Comparison of ENCODE assay signal across 20 cellular contexts in genomic region chr6:170135461-170135820, GRCh38.
"Had no signal": no experiment of that assay in that cellular context is flagged by ENCODE, and none has a peak within 500 bp of the region (broad histone marks: within the 10 kb centered on the region; RNA-seq: fewer than 3 reads in every experiment).

No MANE protein-coding gene starts in this region.

- H3K36me3 Mint-ChIP-seq: brain, mesothelial cell of epicardium, T-cell had no signal

- H3K4me3 ChIP-seq: colonic mucosa, lower lobe of right lung, tibial nerve, uterus had no signal

- H3K4me3 Mint-ChIP-seq: activated CD4-positive, alpha-beta T cell treated with anti-CD3 and anti-CD28 coated beads for 36 hours; activated T-helper 17 cell treated with anti-CD3 and anti-CD28 coated beads, Interleukin-2, amount 50 U/mL, for 72 hours; brain; central memory CD8-positive, alpha-beta T cell; mesothelial cell of epicardium; stimulated activated naive B cell treated with anti-CD40 and anti-IgM and Interleukin-4, amounts not matched to agents 10 μg/mL and 1 μg/mL and 100 μg/mL, for 72 hours; WTC11 had no signal

- H3K36me3 ChIP-seq: colonic mucosa, lower lobe of right lung, tibial nerve, uterus had no signal

- DNase-seq: activated CD4-positive, alpha-beta T cell treated with anti-CD3 and anti-CD28 coated beads for 36 hours; activated CD4-positive, alpha-beta T cell treated with anti-CD3 and anti-CD28 coated beads, Interleukin-2, amount 50 U/mL, for 48 hours; activated naive CD4-positive, alpha-beta T cell; activated T-cell treated with anti-CD3 and anti-CD28 coated beads for 4 hours; colonic mucosa; erythroblast; foreskin melanocyte; glutamatergic neuron; lower lobe of right lung; stimulated activated naive B cell treated with anti-CD40 and anti-IgM and Interleukin-4, amounts not matched to agents 10 μg/mL and 1 μg/mL and 100 μg/mL, for 72 hours had no signal

- H3K27me3 Mint-ChIP-seq: activated CD4-positive, alpha-beta T cell treated with anti-CD3 and anti-CD28 coated beads for 36 hours had no signal

- H3K4me1 Mint-ChIP-seq: activated CD4-positive, alpha-beta T cell treated with anti-CD3 and anti-CD28 coated beads for 36 hours; activated T-helper 17 cell treated with anti-CD3 and anti-CD28 coated beads, Interleukin-2, amount 50 U/mL, for 72 hours; central memory CD8-positive, alpha-beta T cell; WTC11 had no signal

- H3K4me1 ChIP-seq: colonic mucosa, uterus had no signal

- H3K9me3 Mint-ChIP-seq: activated T-helper 17 cell treated with anti-CD3 and anti-CD28 coated beads, Interleukin-2, amount 50 U/mL, for 72 hours; central memory CD8-positive, alpha-beta T cell; T-cell had no signal

- H3K27ac Mint-ChIP-seq: activated CD4-positive, alpha-beta T cell treated with anti-CD3 and anti-CD28 coated beads for 36 hours; activated T-helper 17 cell treated with anti-CD3 and anti-CD28 coated beads, Interleukin-2, amount 50 U/mL, for 72 hours; mesothelial cell of epicardium; stimulated activated naive B cell treated with anti-CD40 and anti-IgM and Interleukin-4, amounts not matched to agents 10 μg/mL and 1 μg/mL and 100 μg/mL, for 72 hours; T-cell; WTC11 had no signal

- H3K27ac ChIP-seq: colonic mucosa, lower lobe of right lung, tibial nerve, uterus had no signal

- H3K9me3 ChIP-seq: colonic mucosa, lower lobe of right lung, uterus had no signal

- FAIRE-seq: endometrium had no signal

- ATAC-seq: activated CD4-positive, alpha-beta T cell treated with anti-CD3 and anti-CD28 coated beads for 36 hours; activated T-helper 17 cell treated with anti-CD3 and anti-CD28 coated beads, Interleukin-2, amount 50 U/mL, for 72 hours; SK-N-SH treated with all-trans-retinoic acid at 6 μM for 48 hours; stimulated activated naive B cell treated with anti-CD40 and anti-IgM and Interleukin-4, amounts not matched to agents 10 μg/mL and 1 μg/mL and 100 μg/mL, for 72 hours; WTC11 had no signal

- H3K27me3 ChIP-seq: colonic mucosa, tibial nerve, uterus had no signal
